In genomic region chr14:21092147-21093011, GRCh38 we compare ENCODE assay signal across 8 cellular contexts. TPM values are rescaled to one million over a fixed set of nuclear protein-coding genes. Genes with fewer than 3 reads are reported as not detected.
A peak's percentile ranks its signal among the peaks of the same experiment; 100 is the strongest.
DNase-seq lines count a peak whose midpoint lies in the region; ATAC-seq and TF ChIP-seq lines count a peak whose summit lies in the region.

No MANE protein-coding gene starts in this region.

- peak; percentile 100 for TF ChIP-seq CTCF in BE2C (IDR thresholded peaks at IDR 0.05; ENCODE audit: low read depth, low read length)
- peak; percentile 100 for TF ChIP-seq CTCF in Peyer's patch (IDR thresholded peaks at IDR 0.05)
- TF ChIP-seq CTCF in thoracic aorta (IDR thresholded peaks at IDR 0.05), result peak; percentile 100

- H3K9me3 Mint-ChIP-seq in activated T-helper 1 cell treated with anti-CD3 and anti-CD28 coated beads, Interleukin-12 subunit alpha, Interleukin-12 subunit beta, Interleukin-2, Interleukin-4 antibody, amounts not matched to agents 30 ng/mL and 10 ng/mL and 1 ng/mL, durations not matched to agents 14 hours and 24 hours and 36 hours, result no peaks in the 10 kb centered on the region

- H3K27me3 ChIP-seq in BE2C (no peaks in the 10 kb centered on the region), Peyer's patch (no peaks in the 10 kb centered on the region), thoracic aorta (replicated peaks; ENCODE audit: insufficient read depth) (no peaks in the 10 kb centered on the region)

- H3K36me3 ChIP-seq in BE2C, result peaks cover 33% of the 10 kb centered on the region
- peaks cover 0 to 33% (median 0%) of the 10 kb centered on the region in 3 donors for H3K36me3 ChIP-seq in Peyer's patch
- H3K36me3 ChIP-seq in thoracic aorta, result peaks cover 20% of the 10 kb centered on the region

- intact Hi-C loops in activated T-helper 1 cell treated with anti-CD3 and anti-CD28 coated beads, Interleukin-12 subunit alpha, Interleukin-12 subunit beta, Interleukin-2, Interleukin-4 antibody, amounts not matched to agents 30 ng/mL and 10 ng/mL and 1 ng/mL, durations not matched to agents 14 hours and 24 hours and 36 hours (cut with micrococcal nuclease), result loop anchor here (1.0 kb wide), 3 partner anchors 12 to 78 kb away; no protein-coding TSS in a partner anchor

- H3K27me3 Mint-ChIP-seq in activated T-helper 1 cell treated with anti-CD3 and anti-CD28 coated beads, Interleukin-12 subunit alpha, Interleukin-12 subunit beta, Interleukin-2, Interleukin-4 antibody, amounts not matched to agents 30 ng/mL and 10 ng/mL and 1 ng/mL, durations not matched to agents 14 hours and 24 hours and 36 hours (ENCODE audit: insufficient read depth), result peaks cover 7% of the 10 kb centered on the region

- H3K4me3 Mint-ChIP-seq in activated T-helper 1 cell treated with anti-CD3 and anti-CD28 coated beads, Interleukin-12 subunit alpha, Interleukin-12 subunit beta, Interleukin-2, Interleukin-4 antibody, amounts not matched to agents 30 ng/mL and 10 ng/mL and 1 ng/mL, durations not matched to agents 14 hours and 24 hours and 36 hours, result no peak overlapping the region

- DNase-seq in BE2C (peak; percentile 87), Peyer's patch (peak; percentile 81 to 94 (median 94)), fibroblast of the conjunctiva (ENCODE audit: low read depth) (peak; percentile 42), occipital lobe (lab: John Stamatoyannopoulos, UW) (peak; percentile 64), thoracic aorta (ENCODE audit: low spot score) (no peak)
- peak; percentile 87 for DNase-seq in activated T-helper 1 cell treated with anti-CD3 and anti-CD28 coated beads, Interleukin-12 subunit alpha, Interleukin-12 subunit beta, Interleukin-2, Interleukin-4 antibody, amounts not matched to agents 30 ng/mL and 10 ng/mL and 1 ng/mL, durations not matched to agents 14 hours and 24 hours and 36 hours (ENCODE audit: low spot score)

- H3K27ac Mint-ChIP-seq in activated T-helper 1 cell treated with anti-CD3 and anti-CD28 coated beads, Interleukin-12 subunit alpha, Interleukin-12 subunit beta, Interleukin-2, Interleukin-4 antibody, amounts not matched to agents 30 ng/mL and 10 ng/mL and 1 ng/mL, durations not matched to agents 14 hours and 24 hours and 36 hours, result no peak overlapping the region

- TF ChIP-seq POLR2A in Peyer's patch (IDR thresholded peaks at IDR 0.05), result peak in 1 of 2 donors; percentile 57

- peak overlapping the region in 2 of 4 donors; percentile 36 to 38 for H3K27ac ChIP-seq in Peyer's patch
- no peak overlapping the region for H3K27ac ChIP-seq in thoracic aorta

- H3K9me3 ChIP-seq in BE2C (no peaks in the 10 kb centered on the region), Peyer's patch (no peaks in the 10 kb centered on the region), thoracic aorta (no peaks in the 10 kb centered on the region)

- H3K4me1 ChIP-seq in BE2C (peaks cover 32% of the 10 kb centered on the region), Peyer's patch (peaks cover 0 to 25% (median 0%) of the 10 kb centered on the region in 4 donors), thoracic aorta (ENCODE audit: control insufficient read depth in 1 of 2, low read depth in 2 of 2) (peaks cover 0 to 9% of the 10 kb centered on the region in 2 donors)

- peaks cover 2% of the 10 kb centered on the region for H3K36me3 Mint-ChIP-seq in activated T-helper 1 cell treated with anti-CD3 and anti-CD28 coated beads, Interleukin-12 subunit alpha, Interleukin-12 subunit beta, Interleukin-2, Interleukin-4 antibody, amounts not matched to agents 30 ng/mL and 10 ng/mL and 1 ng/mL, durations not matched to agents 14 hours and 24 hours and 36 hours (ENCODE audit: low read depth)

- H3K4me3 ChIP-seq in BE2C (ENCODE audit: low read depth, low read length), result no peak overlapping the region
- no peak overlapping the region for H3K4me3 ChIP-seq in Peyer's patch
- no peak overlapping the region for H3K4me3 ChIP-seq in thoracic aorta

- peaks cover 23% of the 10 kb centered on the region for H3K4me1 Mint-ChIP-seq in activated T-helper 1 cell treated with anti-CD3 and anti-CD28 coated beads, Interleukin-12 subunit alpha, Interleukin-12 subunit beta, Interleukin-2, Interleukin-4 antibody, amounts not matched to agents 30 ng/mL and 10 ng/mL and 1 ng/mL, durations not matched to agents 14 hours and 24 hours and 36 hours (ENCODE audit: low read depth)

- ATAC-seq in GM18907 (IDR thresholded peaks at IDR 0.05; ENCODE audit: unreplicated experiment), result peak; percentile 87
- ATAC-seq in HG03135 (IDR thresholded peaks at IDR 0.05; ENCODE audit: unreplicated experiment), result peak; percentile 89
- peak; percentile 18 for ATAC-seq in thoracic aorta (ENCODE audit: insufficient number of reproducible peaks, low FRiP score, low read depth)

RNA-seq across cellular contexts. Expression of gene ZNF219, which starts 6.1 kb away (rescaled TPM):
- 78.8 TPM for polyA plus RNA-seq in BE2C (2012; ENCODE audit: insufficient read depth, insufficient read length, low read depth)
- total RNA-seq in Peyer's patch (10 to 100 TPM; 41.3 to 68.8 (median 63.2) TPM), occipital lobe (9.7 TPM), thoracic aorta (10 to 100 TPM; 34.7 to 74.2 TPM)
- total RNA-seq in activated T-helper 1 cell treated with anti-CD3 and anti-CD28 coated beads, Interleukin-12 subunit alpha, Interleukin-12 subunit beta, Interleukin-2, Interleukin-4 antibody, amounts not matched to agents 30 ng/mL and 10 ng/mL and 1 ng/mL, durations not matched to agents 14 hours and 24 hours and 36 hours, result 8.2 and 8.3 TPM in 2 replicates

RNA-seq across cellular contexts. Expression of gene TMEM253, which starts 8.5 kb away (rescaled TPM):
- polyA plus RNA-seq in BE2C (2012; ENCODE audit: insufficient read depth, insufficient read length, low read depth), result 4.6 TPM
- total RNA-seq in Peyer's patch (100 to 1,000 TPM in 3 of 4 donors, 1 to 10 TPM in 1; 9.1 to 140 (median 124) TPM), occipital lobe (not detected), thoracic aorta (not detected)
- not detected in 2 replicates for total RNA-seq in activated T-helper 1 cell treated with anti-CD3 and anti-CD28 coated beads, Interleukin-12 subunit alpha, Interleukin-12 subunit beta, Interleukin-2, Interleukin-4 antibody, amounts not matched to agents 30 ng/mL and 10 ng/mL and 1 ng/mL, durations not matched to agents 14 hours and 24 hours and 36 hours

RNA-seq across cellular contexts. Expression of gene ARHGEF40, which starts 22.3 kb away (rescaled TPM):
- polyA plus RNA-seq in BE2C (2012; ENCODE audit: insufficient read depth, insufficient read length, low read depth), result 41.9 TPM
- total RNA-seq in Peyer's patch (10 to 100 TPM; 19.8 to 57.8 (median 34.6) TPM), occipital lobe (15.9 TPM), thoracic aorta (10 to 100 TPM; 51.0 to 61.7 TPM)
- not detected in 2 replicates for total RNA-seq in activated T-helper 1 cell treated with anti-CD3 and anti-CD28 coated beads, Interleukin-12 subunit alpha, Interleukin-12 subunit beta, Interleukin-2, Interleukin-4 antibody, amounts not matched to agents 30 ng/mL and 10 ng/mL and 1 ng/mL, durations not matched to agents 14 hours and 24 hours and 36 hours

RNA-seq across cellular contexts. Expression of gene RNASE8, which starts 34.8 kb away (rescaled TPM):
- polyA plus RNA-seq in BE2C (2012; ENCODE audit: insufficient read depth, insufficient read length, low read depth), result not detected
- total RNA-seq in Peyer's patch, result not detected
- not detected in 2 replicates for total RNA-seq in activated T-helper 1 cell treated with anti-CD3 and anti-CD28 coated beads, Interleukin-12 subunit alpha, Interleukin-12 subunit beta, Interleukin-2, Interleukin-4 antibody, amounts not matched to agents 30 ng/mL and 10 ng/mL and 1 ng/mL, durations not matched to agents 14 hours and 24 hours and 36 hours
- total RNA-seq in occipital lobe, result not detected
- not detected for total RNA-seq in thoracic aorta

RNA-seq across cellular contexts. Expression of gene RNASE7, which starts 50.2 kb away (rescaled TPM):
- not detected for polyA plus RNA-seq in BE2C (2012; ENCODE audit: insufficient read depth, insufficient read length, low read depth)
- total RNA-seq in Peyer's patch, result not detected
- not detected in 2 replicates for total RNA-seq in activated T-helper 1 cell treated with anti-CD3 and anti-CD28 coated beads, Interleukin-12 subunit alpha, Interleukin-12 subunit beta, Interleukin-2, Interleukin-4 antibody, amounts not matched to agents 30 ng/mL and 10 ng/mL and 1 ng/mL, durations not matched to agents 14 hours and 24 hours and 36 hours
- total RNA-seq in occipital lobe, result not detected
- under 1 TPM in 1 of 2 donors, not detected in 1; 0.27 TPM for total RNA-seq in thoracic aorta

Comparison
In these comparisons a context has a peak if more than half of its experiments do, and no peak if none do; other contexts are left out.
1. ATAC-seq: peak in every context shown above with its lines; median percentile 89 in HG03135; 87 in GM18907; 18 in thoracic aorta.
2. RNA of gene ARHGEF40, which starts 22.3 kb away (total RNA-seq): 51.0 to 61.7 TPM in thoracic aorta, 19.8 to 57.8 TPM in Peyer's patch and 15.9 TPM in occipital lobe (single experiment); not detected in activated T-helper 1 cell treated with anti-CD3 and anti-CD28 coated beads, Interleukin-12 subunit alpha, Interleukin-12 subunit beta, Interleukin-2, Interleukin-4 antibody, amounts not matched to agents 30 ng/mL and 10 ng/mL and 1 ng/mL, durations not matched to agents 14 hours and 24 hours and 36 hours; every median in the first group is over 10 times any median in the second.
3. Peak in every context shown above with its lines, with median percentiles within 50 percentile points of each other: CTCF ChIP-seq.